Comparison of ENCODE assay signal across 14 cellular contexts in genomic region chr11:72778535-72779494, GRCh38. TPM values are rescaled to one million over a fixed set of nuclear protein-coding genes. Genes with fewer than 3 reads are reported as not detected.
DNase-seq lines count a peak whose midpoint lies in the region; ATAC-seq, FAIRE-seq and TF ChIP-seq lines count a peak whose summit lies in the region.
"Had no signal": no experiment of that assay in that cellular context is flagged by ENCODE, and none has a peak within 500 bp of the region (broad histone marks: within the 10 kb centered on the region; RNA-seq: fewer than 3 reads in every experiment).

No MANE protein-coding gene starts in this region.

- no peak overlapping the region for H3K27ac Mint-ChIP-seq in activated T-helper 1 cell treated with anti-CD3 and anti-CD28 coated beads, Interleukin-12 subunit alpha, Interleukin-12 subunit beta, Interleukin-2, Interleukin-4 antibody, amounts not matched to agents 30 ng/mL and 10 ng/mL and 1 ng/mL, durations not matched to agents 14 hours and 24 hours and 36 hours
- H3K27ac Mint-ChIP-seq: activated CD4-positive, alpha-beta T cell treated with anti-CD3 and anti-CD28 coated beads for 36 hours; CD8-positive, alpha-beta T cell had no signal

- H3K4me3 Mint-ChIP-seq in activated T-helper 1 cell treated with anti-CD3 and anti-CD28 coated beads, Interleukin-12 subunit alpha, Interleukin-12 subunit beta, Interleukin-2, Interleukin-4 antibody, amounts not matched to agents 30 ng/mL and 10 ng/mL and 1 ng/mL, durations not matched to agents 14 hours and 24 hours and 36 hours: peak overlapping the region; percentile 79
- H3K4me3 Mint-ChIP-seq: stimulated activated naive CD8-positive, alpha-beta T cell treated with anti-CD3 and anti-CD28 coated beads, Interleukin-15, amount 100 ng/mL, for 72 hours had no signal

- no peak overlapping the region for H3K4me2 ChIP-seq in HCT116 (ENCODE audit: low read length)

- POLR2A ChIA-PET in HCT116 (lab: Charles Lee): no interaction called here
- POLR2A ChIA-PET in HEK293T (lab: Yijun Ruan, JAX): no interaction called here

- DNase-seq in HCT116 (ENCODE audit: low read depth, low spot score) (no peak), left lobe of liver (ENCODE audit: low spot score) (peak; percentile 93), small intestine (peak; percentile 65), HEK293T (ENCODE audit: extremely low spot score) (no peak), GM10266 (ENCODE audit: extremely low spot score) (no peak), SHP77 (lab: John Stamatoyannopoulos, UW) (no peak)
- no peak for DNase-seq in activated T-helper 1 cell treated with anti-CD3 and anti-CD28 coated beads, Interleukin-12 subunit alpha, Interleukin-12 subunit beta, Interleukin-2, Interleukin-4 antibody, amounts not matched to agents 30 ng/mL and 10 ng/mL and 1 ng/mL, durations not matched to agents 14 hours and 24 hours and 36 hours (ENCODE audit: low spot score)
- DNase-seq: activated CD4-positive, alpha-beta T cell treated with anti-CD3 and anti-CD28 coated beads for 36 hours; activated T-cell treated with anti-CD3 and anti-CD28 coated beads, Interleukin-2, amount 50 U/mL, for 48 hours; CD8-positive, alpha-beta T cell; effector CD4-positive, alpha-beta T cell; NCI-H1092 treated with DMSO at 0.1 percent for 48 hours; OCI-M1; stimulated activated naive CD8-positive, alpha-beta T cell treated with anti-CD3 and anti-CD28 coated beads, Interleukin-15, amount 100 ng/mL, for 72 hours had no signal

- peaks cover 27% of the 10 kb centered on the region for H3K4me1 Mint-ChIP-seq in activated T-helper 1 cell treated with anti-CD3 and anti-CD28 coated beads, Interleukin-12 subunit alpha, Interleukin-12 subunit beta, Interleukin-2, Interleukin-4 antibody, amounts not matched to agents 30 ng/mL and 10 ng/mL and 1 ng/mL, durations not matched to agents 14 hours and 24 hours and 36 hours (ENCODE audit: low read depth)

- no peak overlapping the region for H3K9ac ChIP-seq in HCT116 (ENCODE audit: low read length)

- ATAC-seq in HCT116 (no peak), left lobe of liver (peak; percentile 50)
- ATAC-seq: activated CD4-positive, alpha-beta T cell treated with anti-CD3 and anti-CD28 coated beads for 36 hours; CD8-positive, alpha-beta T cell; stimulated activated naive CD8-positive, alpha-beta T cell treated with anti-CD3 and anti-CD28 coated beads, Interleukin-15, amount 100 ng/mL, for 72 hours had no signal

- H3K27ac ChIP-seq in HCT116 (ENCODE audit: low read depth, low read length): no peak overlapping the region
- peak overlapping the region in 1 of 2 donors; percentile 26 for H3K27ac ChIP-seq in small intestine (ENCODE audit: low read depth in 1 of 2, low read length in 1 of 2)

- no peaks in the 10 kb centered on the region for H3K79me2 ChIP-seq in HCT116 (ENCODE audit: insufficient read depth, low read length)

- no peak for TF ChIP-seq CTCF in HCT116 (IDR thresholded peaks at IDR 0.05 in 2 of 3, conservative IDR thresholded peaks at IDR 0.05 in 1 of 3; ENCODE audit: borderline replicate concordance in 1 of 3, insufficient read depth in 1 of 3, low read depth in 2 of 3, low read length in 2 of 3)
- no peak for TF ChIP-seq CTCF in GM10266 (IDR thresholded peaks at IDR 0.05; ENCODE audit: control insufficient read depth, insufficient read depth, low read depth, missing control alignments)

- CTCF ChIA-PET in HCT116 (lab: Charles Lee) (no interaction called here), HEK293T (lab: Yijun Ruan, JAX) (interaction anchor here (0.7 to 1.5 kb wide), 4 partner anchors 13 to 54 kb away, joined by 3 to 4 read pairs (median 3); partner anchors contain the start of gene STARD10)

- H3K4me1 ChIP-seq in HCT116 (ENCODE audit: control insufficient read depth in 1 of 2, insufficient read depth in 2 of 2, low read length in 2 of 2) (peaks cover 12 to 49% of the 10 kb centered on the region in 2 experiments), small intestine (ENCODE audit: control insufficient read depth in 2 of 2, insufficient read depth in 1 of 2, low read depth in 1 of 2, low read length in 1 of 2) (peaks cover 0 to 3% of the 10 kb centered on the region in 2 donors)

- H3K36me3 Mint-ChIP-seq in activated T-helper 1 cell treated with anti-CD3 and anti-CD28 coated beads, Interleukin-12 subunit alpha, Interleukin-12 subunit beta, Interleukin-2, Interleukin-4 antibody, amounts not matched to agents 30 ng/mL and 10 ng/mL and 1 ng/mL, durations not matched to agents 14 hours and 24 hours and 36 hours (ENCODE audit: low read depth): peaks cover 6% of the 10 kb centered on the region
- H3K36me3 Mint-ChIP-seq: CD8-positive, alpha-beta T cell had no signal

- no peaks in the 10 kb centered on the region for H3K9me2 ChIP-seq in HCT116 (ENCODE audit: insufficient read depth)

- H3K27me3 Mint-ChIP-seq in activated T-helper 1 cell treated with anti-CD3 and anti-CD28 coated beads, Interleukin-12 subunit alpha, Interleukin-12 subunit beta, Interleukin-2, Interleukin-4 antibody, amounts not matched to agents 30 ng/mL and 10 ng/mL and 1 ng/mL, durations not matched to agents 14 hours and 24 hours and 36 hours (ENCODE audit: insufficient read depth): peaks cover 3% of the 10 kb centered on the region
- H3K27me3 Mint-ChIP-seq: activated CD4-positive, alpha-beta T cell treated with anti-CD3 and anti-CD28 coated beads for 36 hours had no signal

- no peaks in the 10 kb centered on the region for H3K9me3 Mint-ChIP-seq in activated T-helper 1 cell treated with anti-CD3 and anti-CD28 coated beads, Interleukin-12 subunit alpha, Interleukin-12 subunit beta, Interleukin-2, Interleukin-4 antibody, amounts not matched to agents 30 ng/mL and 10 ng/mL and 1 ng/mL, durations not matched to agents 14 hours and 24 hours and 36 hours
- H3K9me3 Mint-ChIP-seq: CD8-positive, alpha-beta T cell; stimulated activated naive CD8-positive, alpha-beta T cell treated with anti-CD3 and anti-CD28 coated beads, Interleukin-15, amount 100 ng/mL, for 72 hours had no signal

- no peak for FAIRE-seq in small intestine (lab: Jason Lieb, UNC)

- H3K36me3 ChIP-seq in HCT116 (ENCODE audit: control insufficient read depth in 1 of 2, insufficient read depth in 2 of 2, low read length in 2 of 2) (no peaks in the 10 kb centered on the region), small intestine (ENCODE audit: control insufficient read depth in 2 of 2, insufficient read depth in 2 of 2, low read length in 2 of 2) (no peaks in the 10 kb centered on the region)

- RAD21 ChIA-PET in HCT116 (lab: Charles Lee; ENCODE audit: low non-redundant PET in 1 of 2, low total read pairs in 2 of 2, uncharacterized antibody in 2 of 2, unreplicated experiment in 2 of 2): no interaction called here

- no peak for TF ChIP-seq RAD21 in HCT116 (IDR thresholded peaks at IDR 0.05; ENCODE audit: low read depth)

- no peak overlapping the region for H3K4me3 ChIP-seq in HCT116 (replicated peaks in 1 of 2; ENCODE audit: low read depth in 1 of 2, low read length in 2 of 2)
- H3K4me3 ChIP-seq in small intestine (ENCODE audit: low read depth in 1 of 2, low read length in 2 of 2): no peak overlapping the region

- TSS peak; percentile 38 for BruUV-seq in HCT116 (replicated peaks; lab: Mats Ljungman, UMichigan)

- WGBS in small intestine, 3 donors: 25 to 74% (median 44%) methylated on average over 7 of the region's 7 CpGs

- intact Hi-C loops in HCT116 (cut with micrococcal nuclease): no loop called here
- intact Hi-C loops in activated T-helper 1 cell treated with anti-CD3 and anti-CD28 coated beads, Interleukin-12 subunit alpha, Interleukin-12 subunit beta, Interleukin-2, Interleukin-4 antibody, amounts not matched to agents 30 ng/mL and 10 ng/mL and 1 ng/mL, durations not matched to agents 14 hours and 24 hours and 36 hours (cut with micrococcal nuclease): no loop called here

- H3K27me3 ChIP-seq in HCT116 (ENCODE audit: insufficient read depth, low read length) (no peaks in the 10 kb centered on the region), small intestine (ENCODE audit: control insufficient read depth in 2 of 2, insufficient read depth in 2 of 2, low read length in 2 of 2) (no peaks in the 10 kb centered on the region)

- H3K9me3 ChIP-seq in HCT116 (ENCODE audit: control insufficient read depth in 1 of 2, insufficient read depth in 1 of 2, low read depth in 1 of 2, low read length in 2 of 2) (no peaks in the 10 kb centered on the region), small intestine (ENCODE audit: control insufficient read depth, low read depth) (no peaks in the 10 kb centered on the region)

- no peaks in the 10 kb centered on the region for H4K20me1 ChIP-seq in HCT116 (ENCODE audit: insufficient read depth)

- H2AFZ ChIP-seq in HCT116 (ENCODE audit: low read depth, low read length, poor library complexity, severe bottlenecking): no peak overlapping the region

- no peak for TF ChIP-seq POLR2A in HCT116 (IDR thresholded peaks at IDR 0.05; ENCODE audit: borderline replicate concordance, extremely low read depth, insufficient read depth, insufficient read length)

TF ChIP-seq in HCT116, 20 proteins besides CTCF, POLR2A, EP300 and RAD21 (continues in another document):
- no peak for TF ChIP-seq CEBPB (IDR thresholded peaks at IDR 0.05; ENCODE audit: low read depth)

TF ChIP-seq in HEK293T, 16 proteins besides CTCF, POLR2A, EP300 and RAD21:
- no peak for TF ChIP-seq SP1 (IDR thresholded peaks at IDR 0.05)
- TF ChIP-seq ELF4 (IDR thresholded peaks at IDR 0.05): no peak
- TF ChIP-seq FOXM1 (IDR thresholded peaks at IDR 0.05; ENCODE audit: borderline replicate concordance): no peak
- no peak for TF ChIP-seq CTBP1 (IDR thresholded peaks at IDR 0.05; ENCODE audit: borderline replicate concordance)

RNA-seq across cellular contexts. Expression of gene STARD10, which starts 15.0 kb away (rescaled TPM):
- total RNA-seq in HCT116 (2021; ENCODE audit: unreplicated experiment) (58.4 TPM), left lobe of liver (493 TPM)
- polyA plus RNA-seq in HCT116 (2012): 95.0 and 105 TPM in 2 replicates
- 19.8 and 23.9 TPM in 2 replicates for total RNA-seq in activated T-helper 1 cell treated with anti-CD3 and anti-CD28 coated beads, Interleukin-12 subunit alpha, Interleukin-12 subunit beta, Interleukin-2, Interleukin-4 antibody, amounts not matched to agents 30 ng/mL and 10 ng/mL and 1 ng/mL, durations not matched to agents 14 hours and 24 hours and 36 hours
- polyA plus RNA-seq in small intestine: 100 to 1,000 TPM; 169 to 331 (median 238) TPM

RNA-seq across cellular contexts. Expression of gene ARAP1, which starts 26.6 kb away (rescaled TPM):
- total RNA-seq in HCT116 (2021; ENCODE audit: unreplicated experiment) (57.4 TPM), left lobe of liver (37.5 TPM)
- polyA plus RNA-seq in HCT116 (2012): 44.5 and 59.1 TPM in 2 replicates
- 78.8 and 88.6 TPM in 2 replicates for total RNA-seq in activated T-helper 1 cell treated with anti-CD3 and anti-CD28 coated beads, Interleukin-12 subunit alpha, Interleukin-12 subunit beta, Interleukin-2, Interleukin-4 antibody, amounts not matched to agents 30 ng/mL and 10 ng/mL and 1 ng/mL, durations not matched to agents 14 hours and 24 hours and 36 hours
- polyA plus RNA-seq in small intestine: 10 to 100 TPM; 42.2 to 58.4 (median 48.0) TPM

RNA-seq across cellular contexts. Expression of gene ATG16L2, which starts 35.4 kb away (rescaled TPM):
- 15.2 TPM for total RNA-seq in HCT116 (2021; ENCODE audit: unreplicated experiment)
- 13.9 and 15.4 TPM in 2 replicates for polyA plus RNA-seq in HCT116 (2012)
- total RNA-seq in activated T-helper 1 cell treated with anti-CD3 and anti-CD28 coated beads, Interleukin-12 subunit alpha, Interleukin-12 subunit beta, Interleukin-2, Interleukin-4 antibody, amounts not matched to agents 30 ng/mL and 10 ng/mL and 1 ng/mL, durations not matched to agents 14 hours and 24 hours and 36 hours: 69.2 and 71.1 TPM in 2 replicates
- total RNA-seq in left lobe of liver: 23.4 TPM
- polyA plus RNA-seq in small intestine: 10 to 100 TPM; 19.7 to 43.2 (median 37.0) TPM

Comparison
In these comparisons a context has a peak if more than half of its experiments do, and no peak if none do; other contexts are left out.
1. DNase-seq: peak in left lobe of liver (single experiment) and small intestine (single experiment); none in HCT116 (single experiment), activated T-helper 1 cell treated with anti-CD3 and anti-CD28 coated beads, Interleukin-12 subunit alpha, Interleukin-12 subunit beta, Interleukin-2, Interleukin-4 antibody, amounts not matched to agents 30 ng/mL and 10 ng/mL and 1 ng/mL, durations not matched to agents 14 hours and 24 hours and 36 hours (single experiment), HEK293T (single experiment), GM10266 (single experiment) and SHP77 (0 of 2).